In genomic region chr5:118679123-118679940, GRCh38 we compare ENCODE assay signal across 29 cellular contexts.
DNase-seq lines count a peak whose midpoint lies in the region; ATAC-seq and TF ChIP-seq lines count a peak whose summit lies in the region.
"Had no signal": no experiment of that assay in that cellular context is flagged by ENCODE, and none has a peak within 500 bp of the region (broad histone marks: within the 10 kb centered on the region; RNA-seq: fewer than 3 reads in every experiment).

No MANE protein-coding gene starts in this region.

- no peaks in the 10 kb centered on the region for H3K79me2 ChIP-seq in neural progenitor cell (ENCODE audit: low read depth)

- ATAC-seq in HG02798 (IDR thresholded peaks at IDR 0.05; ENCODE audit: poor library complexity, unreplicated experiment): peak; percentile 50
- ATAC-seq: activated naive CD8-positive, alpha-beta T cell treated with anti-CD3 and anti-CD28 coated beads, Interleukin-2, amount 50 U/mL, for 24 hours; heart left ventricle had no signal

- no peaks in the 10 kb centered on the region for H3F3A ChIP-seq in neural progenitor cell (ENCODE audit: low read depth)

- no peak overlapping the region for H3K27ac ChIP-seq in neural progenitor cell
- H3K27ac ChIP-seq: brain microvascular endothelial cell, heart left ventricle, upper lobe of left lung had no signal

- H3K36me3 Mint-ChIP-seq in neural progenitor cell: peaks cover under 1% of the 10 kb centered on the region
- H3K36me3 Mint-ChIP-seq: activated CD4-positive, alpha-beta memory T cell treated with anti-CD3 and anti-CD28 coated beads for 36 hours; mesothelial cell of epicardium; naive B cell had no signal

- H3K9me3 ChIP-seq in neural progenitor cell (ENCODE audit: low read depth) (no peaks in the 10 kb centered on the region), MG63 (no peaks in the 10 kb centered on the region)
- H3K9me3 ChIP-seq: upper lobe of left lung had no signal

- peaks cover 9% of the 10 kb centered on the region for H3K27me3 Mint-ChIP-seq in neural progenitor cell (ENCODE audit: insufficient read depth, low read depth)
- H3K27me3 Mint-ChIP-seq: activated CD4-positive, alpha-beta memory T cell treated with anti-CD3 and anti-CD28 coated beads for 36 hours; activated naive CD8-positive, alpha-beta T cell treated with anti-CD3 and anti-CD28 coated beads, Interleukin-2, amount 50 U/mL, for 24 hours had no signal

- DNase-seq in GM12865 (ENCODE audit: low read depth) (peak; percentile 41), astrocyte of the hippocampus (ENCODE audit: low read depth, low spot score) (peak; percentile 44), neural progenitor cell (ENCODE audit: low spot score) (no peak), DMS 273 treated with DMSO at 0.1 percent for 48 hours (lab: John Stamatoyannopoulos, UW) (no peak), HuH-7.5 (ENCODE audit: low spot score) (no peak), GOT3 (lab: John Stamatoyannopoulos, UW) (no peak), MG63 (no peak)
- DNase-seq: activated CD4-positive, alpha-beta memory T cell treated with anti-CD3 and anti-CD28 coated beads for 36 hours; activated CD4-positive, CD25-positive, alpha-beta regulatory T cell treated with anti-CD3 and anti-CD28 coated beads, Interleukin-2, amount 50 U/mL, for 72 hours; activated naive CD4-positive, alpha-beta T cell; activated naive CD8-positive, alpha-beta T cell treated with anti-CD3 and anti-CD28 coated beads, Interleukin-2, amount 50 U/mL, for 24 hours; brain microvascular endothelial cell; cerebellar nuclear complex; DND-41; foreskin melanocyte; GF-D8; heart left ventricle; KG1; kidney glomerular epithelial cell; naive B cell; NCI-H2081; NCI-H226; occipital lobe; retina; SIG-M5; stimulated activated naive CD4-positive, alpha-beta T cell; upper lobe of left lung had no signal

- no peak overlapping the region for H3K27ac Mint-ChIP-seq in neural progenitor cell
- H3K27ac Mint-ChIP-seq: activated CD4-positive, alpha-beta memory T cell treated with anti-CD3 and anti-CD28 coated beads for 36 hours; activated naive CD8-positive, alpha-beta T cell treated with anti-CD3 and anti-CD28 coated beads, Interleukin-2, amount 50 U/mL, for 24 hours; mesothelial cell of epicardium; naive B cell had no signal

- H3K4me3 Mint-ChIP-seq in neural progenitor cell: no peak overlapping the region
- H3K4me3 Mint-ChIP-seq: activated CD4-positive, alpha-beta memory T cell treated with anti-CD3 and anti-CD28 coated beads for 36 hours; activated naive CD8-positive, alpha-beta T cell treated with anti-CD3 and anti-CD28 coated beads, Interleukin-2, amount 50 U/mL, for 24 hours; mesothelial cell of epicardium; naive B cell had no signal

- peak overlapping the region; percentile 43 for H3K4me3 ChIP-seq in GM12865 (ENCODE audit: low read depth, low read length)
- H3K4me3 ChIP-seq in neural progenitor cell: no peak overlapping the region
- H3K4me3 ChIP-seq in MG63: no peak overlapping the region
- H3K4me3 ChIP-seq: heart left ventricle, upper lobe of left lung had no signal

- TF ChIP-seq CTCF in GM12865 (IDR thresholded peaks at IDR 0.05; ENCODE audit: insufficient read depth, low read depth, low read length, missing control alignments) (no peak), neural progenitor cell (IDR thresholded peaks at IDR 0.05) (no peak)

- H3K9ac ChIP-seq in neural progenitor cell: no peak overlapping the region

- peaks cover 5% of the 10 kb centered on the region for H3K9me3 Mint-ChIP-seq in neural progenitor cell
- H3K9me3 Mint-ChIP-seq: activated naive CD8-positive, alpha-beta T cell treated with anti-CD3 and anti-CD28 coated beads, Interleukin-2, amount 50 U/mL, for 24 hours had no signal

- H4K20me1 ChIP-seq in neural progenitor cell (ENCODE audit: low read depth): no peaks in the 10 kb centered on the region

- peaks cover 18% of the 10 kb centered on the region for H3K4me1 Mint-ChIP-seq in neural progenitor cell
- H3K4me1 Mint-ChIP-seq: activated naive CD8-positive, alpha-beta T cell treated with anti-CD3 and anti-CD28 coated beads, Interleukin-2, amount 50 U/mL, for 24 hours; mesothelial cell of epicardium; naive B cell had no signal

- H3K27me3 ChIP-seq in neural progenitor cell: no peaks in the 10 kb centered on the region
- H3K27me3 ChIP-seq in MG63: 0 out of 2 replicates have a peak, but pooled peaks cover 6% of the 10 kb centered on the region
- H3K27me3 ChIP-seq: brain microvascular endothelial cell, heart left ventricle, upper lobe of left lung had no signal

- no peak overlapping the region for H2AFZ ChIP-seq in neural progenitor cell (replicated peaks)

- peaks cover 23% of the 10 kb centered on the region for H3K4me1 ChIP-seq in neural progenitor cell
- H3K4me1 ChIP-seq: heart left ventricle, upper lobe of left lung had no signal

- H3K4me2 ChIP-seq in neural progenitor cell: peak overlapping the region; percentile 11

- H3K36me3 ChIP-seq in neural progenitor cell (no peaks in the 10 kb centered on the region), MG63 (no peaks in the 10 kb centered on the region)
- H3K36me3 ChIP-seq: brain microvascular endothelial cell, heart left ventricle, upper lobe of left lung had no signal

Comparison
In these comparisons a context has a peak if more than half of its experiments do, and no peak if none do; other contexts are left out.
1. DNase-seq: peak in GM12865 (single experiment) and astrocyte of the hippocampus (single experiment); none in neural progenitor cell (single experiment), DMS 273 treated with DMSO at 0.1 percent for 48 hours (single experiment), HuH-7.5 (single experiment), GOT3 (single experiment) and MG63 (single experiment).